Comparison of ENCODE assay signal across 1 cellular context in the genomic region with DNA sequence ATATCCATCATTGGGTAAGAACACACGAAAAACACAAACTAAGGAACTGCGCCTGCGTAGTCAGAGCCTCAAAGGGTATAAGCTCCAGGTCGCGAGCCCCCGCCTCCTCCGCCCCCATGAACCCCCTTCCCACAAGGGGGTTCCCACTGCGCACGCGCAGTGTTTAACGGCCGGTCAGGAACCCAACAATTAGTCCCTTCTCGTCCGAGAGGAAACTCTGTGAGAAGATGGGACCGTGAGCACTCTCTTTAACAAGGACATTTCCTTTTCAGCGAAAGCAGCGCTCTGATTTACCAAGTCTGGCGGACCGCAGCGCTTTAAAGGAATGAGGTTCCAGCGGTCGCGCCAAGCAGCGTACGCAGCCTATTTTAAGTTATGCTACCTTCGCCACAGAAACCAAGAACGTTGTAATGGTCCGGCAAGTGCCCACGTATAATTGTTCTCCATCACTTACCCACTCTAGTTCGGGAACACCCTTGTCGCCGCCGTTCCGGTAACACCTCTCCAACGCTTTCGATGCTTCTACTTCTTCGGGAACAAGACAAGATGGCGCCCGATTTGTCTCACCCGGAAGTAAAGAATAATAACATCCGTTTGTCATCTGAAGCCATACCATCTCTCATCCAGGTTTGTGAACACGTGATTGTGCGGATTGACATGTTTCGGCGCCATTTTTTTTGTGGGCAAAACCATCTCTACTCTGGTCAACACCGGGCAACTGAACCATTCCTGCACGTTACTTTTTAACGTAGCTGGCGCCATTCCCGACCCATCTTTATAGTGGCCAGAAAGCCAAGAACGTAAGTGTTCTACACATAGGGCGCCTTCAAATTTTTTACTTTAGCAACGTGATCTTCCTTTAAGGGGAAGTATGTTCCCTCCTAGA.
TF ChIP-seq lines count a peak whose summit lies in the region.

A gene with protein sequence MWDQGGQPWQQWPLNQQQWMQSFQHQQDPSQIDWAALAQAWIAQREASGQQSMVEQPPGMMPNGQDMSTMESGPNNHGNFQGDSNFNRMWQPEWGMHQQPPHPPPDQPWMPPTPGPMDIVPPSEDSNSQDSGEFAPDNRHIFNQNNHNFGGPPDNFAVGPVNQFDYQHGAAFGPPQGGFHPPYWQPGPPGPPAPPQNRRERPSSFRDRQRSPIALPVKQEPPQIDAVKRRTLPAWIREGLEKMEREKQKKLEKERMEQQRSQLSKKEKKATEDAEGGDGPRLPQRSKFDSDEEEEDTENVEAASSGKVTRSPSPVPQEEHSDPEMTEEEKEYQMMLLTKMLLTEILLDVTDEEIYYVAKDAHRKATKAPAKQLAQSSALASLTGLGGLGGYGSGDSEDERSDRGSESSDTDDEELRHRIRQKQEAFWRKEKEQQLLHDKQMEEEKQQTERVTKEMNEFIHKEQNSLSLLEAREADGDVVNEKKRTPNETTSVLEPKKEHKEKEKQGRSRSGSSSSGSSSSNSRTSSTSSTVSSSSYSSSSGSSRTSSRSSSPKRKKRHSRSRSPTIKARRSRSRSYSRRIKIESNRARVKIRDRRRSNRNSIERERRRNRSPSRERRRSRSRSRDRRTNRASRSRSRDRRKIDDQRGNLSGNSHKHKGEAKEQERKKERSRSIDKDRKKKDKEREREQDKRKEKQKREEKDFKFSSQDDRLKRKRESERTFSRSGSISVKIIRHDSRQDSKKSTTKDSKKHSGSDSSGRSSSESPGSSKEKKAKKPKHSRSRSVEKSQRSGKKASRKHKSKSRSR (minus strand): TSS at position 548 of the 886 bp plus-strand sequence. CDS start 10,649 bp downstream, outside the sequence.

TF ChIP-seq in K562, 482 proteins besides CTCF, POLR2A, EP300 and RAD21 (continued from another document and continues in another):
- TF ChIP-seq SRSF7 (optimal IDR thresholded peaks at IDR 0.05; ENCODE audit: low read depth, low read length) (no peak), TAF1 (IDR thresholded peaks at IDR 0.05; ENCODE audit: control insufficient read depth, extremely low read depth, insufficient read depth, low read length, severe bottlenecking) (peak; percentile 84), ZNF77 (CRISPR knock-in tag; IDR thresholded peaks at IDR 0.05) (no peak), ZNF561 (CRISPR knock-in tag; conservative IDR thresholded peaks at IDR 0.05) (no peak), PTTG1 (tag; IDR thresholded peaks at IDR 0.05; ENCODE audit: low read depth) (no peak), TAF15 (IDR thresholded peaks at IDR 0.05; ENCODE audit: low read depth, low read length) (no peak), PTBP1 (IDR thresholded peaks at IDR 0.05; ENCODE audit: low read depth, low read length) (no peak), SREBF1 (IDR thresholded peaks at IDR 0.05; ENCODE audit: borderline replicate concordance, low read depth, low read length) (no peak), FOXJ2 (tag; IDR thresholded peaks at IDR 0.05) (peak; percentile 65; the same call in 1 of the 2 replicates), DACH1 (IDR thresholded peaks at IDR 0.05; ENCODE audit: partially characterized antibody) (no peak), BRD4 (IDR thresholded peaks at IDR 0.05) (no peak), ETV5 (CRISPR knock-in tag; IDR thresholded peaks at IDR 0.05; ENCODE audit: low read depth) (peak; percentile 52), TAF9B (IDR thresholded peaks at IDR 0.05; ENCODE audit: partially characterized antibody) (peak; percentile 67), ZNF785 (CRISPR knock-in tag; IDR thresholded peaks at IDR 0.05) (no peak), ZNF830 (CRISPR knock-in tag; IDR thresholded peaks at IDR 0.05) (no peak), DNMT1 (IDR thresholded peaks at IDR 0.05) (no peak), ZNF695 (CRISPR knock-in tag; IDR thresholded peaks at IDR 0.05) (no peak), RBFOX2 (IDR thresholded peaks at IDR 0.05; ENCODE audit: low read depth, low read length) (peak; percentile 77), NEUROD1 (IDR thresholded peaks at IDR 0.05; ENCODE audit: borderline replicate concordance, low read depth, low read length, partially characterized antibody) (peak; percentile 23), TCF7L2 (IDR thresholded peaks at IDR 0.05; ENCODE audit: low read depth, low read length) (no peak), KAT7 (CRISPR knock-in tag; IDR thresholded peaks at IDR 0.05; ENCODE audit: borderline replicate concordance) (no peak), IRF2 (CRISPR knock-in tag; IDR thresholded peaks at IDR 0.05) (no peak), NR1H2 (CRISPR knock-in tag; IDR thresholded peaks at IDR 0.05) (0 out of 2 replicates have a peak, but pooled peaks have one; percentile 89)
- TF ChIP-seq, protein P1, sequence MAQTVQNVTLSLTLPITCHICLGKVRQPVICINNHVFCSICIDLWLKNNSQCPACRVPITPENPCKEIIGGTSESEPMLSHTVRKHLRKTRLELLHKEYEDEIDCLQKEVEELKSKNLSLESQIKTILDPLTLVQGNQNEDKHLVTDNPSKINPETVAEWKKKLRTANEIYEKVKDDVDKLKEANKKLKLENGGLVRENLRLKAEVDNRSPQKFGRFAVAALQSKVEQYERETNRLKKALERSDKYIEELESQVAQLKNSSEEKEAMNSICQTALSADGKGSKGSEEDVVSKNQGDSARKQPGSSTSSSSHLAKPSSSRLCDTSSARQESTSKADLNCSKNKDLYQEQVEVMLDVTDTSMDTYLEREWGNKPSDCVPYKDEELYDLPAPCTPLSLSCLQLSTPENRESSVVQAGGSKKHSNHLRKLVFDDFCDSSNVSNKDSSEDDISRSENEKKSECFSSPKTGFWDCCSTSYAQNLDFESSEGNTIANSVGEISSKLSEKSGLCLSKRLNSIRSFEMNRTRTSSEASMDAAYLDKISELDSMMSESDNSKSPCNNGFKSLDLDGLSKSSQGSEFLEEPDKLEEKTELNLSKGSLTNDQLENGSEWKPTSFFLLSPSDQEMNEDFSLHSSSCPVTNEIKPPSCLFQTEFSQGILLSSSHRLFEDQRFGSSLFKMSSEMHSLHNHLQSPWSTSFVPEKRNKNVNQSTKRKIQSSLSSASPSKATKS (CRISPR knock-in tag; IDR thresholded peaks at IDR 0.05), result no peak
- TF ChIP-seq, protein P2, sequence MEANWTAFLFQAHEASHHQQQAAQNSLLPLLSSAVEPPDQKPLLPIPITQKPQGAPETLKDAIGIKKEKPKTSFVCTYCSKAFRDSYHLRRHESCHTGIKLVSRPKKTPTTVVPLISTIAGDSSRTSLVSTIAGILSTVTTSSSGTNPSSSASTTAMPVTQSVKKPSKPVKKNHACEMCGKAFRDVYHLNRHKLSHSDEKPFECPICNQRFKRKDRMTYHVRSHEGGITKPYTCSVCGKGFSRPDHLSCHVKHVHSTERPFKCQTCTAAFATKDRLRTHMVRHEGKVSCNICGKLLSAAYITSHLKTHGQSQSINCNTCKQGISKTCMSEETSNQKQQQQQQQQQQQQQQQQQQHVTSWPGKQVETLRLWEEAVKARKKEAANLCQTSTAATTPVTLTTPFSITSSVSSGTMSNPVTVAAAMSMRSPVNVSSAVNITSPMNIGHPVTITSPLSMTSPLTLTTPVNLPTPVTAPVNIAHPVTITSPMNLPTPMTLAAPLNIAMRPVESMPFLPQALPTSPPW (CRISPR knock-in tag; IDR thresholded peaks at IDR 0.05), result peak; percentile 94
- TF ChIP-seq, protein P3, sequence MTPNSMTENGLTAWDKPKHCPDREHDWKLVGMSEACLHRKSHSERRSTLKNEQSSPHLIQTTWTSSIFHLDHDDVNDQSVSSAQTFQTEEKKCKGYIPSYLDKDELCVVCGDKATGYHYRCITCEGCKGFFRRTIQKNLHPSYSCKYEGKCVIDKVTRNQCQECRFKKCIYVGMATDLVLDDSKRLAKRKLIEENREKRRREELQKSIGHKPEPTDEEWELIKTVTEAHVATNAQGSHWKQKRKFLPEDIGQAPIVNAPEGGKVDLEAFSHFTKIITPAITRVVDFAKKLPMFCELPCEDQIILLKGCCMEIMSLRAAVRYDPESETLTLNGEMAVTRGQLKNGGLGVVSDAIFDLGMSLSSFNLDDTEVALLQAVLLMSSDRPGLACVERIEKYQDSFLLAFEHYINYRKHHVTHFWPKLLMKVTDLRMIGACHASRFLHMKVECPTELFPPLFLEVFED (CRISPR knock-in tag; conservative IDR thresholded peaks at IDR 0.05), result no peak
- TF ChIP-seq, protein P4, sequence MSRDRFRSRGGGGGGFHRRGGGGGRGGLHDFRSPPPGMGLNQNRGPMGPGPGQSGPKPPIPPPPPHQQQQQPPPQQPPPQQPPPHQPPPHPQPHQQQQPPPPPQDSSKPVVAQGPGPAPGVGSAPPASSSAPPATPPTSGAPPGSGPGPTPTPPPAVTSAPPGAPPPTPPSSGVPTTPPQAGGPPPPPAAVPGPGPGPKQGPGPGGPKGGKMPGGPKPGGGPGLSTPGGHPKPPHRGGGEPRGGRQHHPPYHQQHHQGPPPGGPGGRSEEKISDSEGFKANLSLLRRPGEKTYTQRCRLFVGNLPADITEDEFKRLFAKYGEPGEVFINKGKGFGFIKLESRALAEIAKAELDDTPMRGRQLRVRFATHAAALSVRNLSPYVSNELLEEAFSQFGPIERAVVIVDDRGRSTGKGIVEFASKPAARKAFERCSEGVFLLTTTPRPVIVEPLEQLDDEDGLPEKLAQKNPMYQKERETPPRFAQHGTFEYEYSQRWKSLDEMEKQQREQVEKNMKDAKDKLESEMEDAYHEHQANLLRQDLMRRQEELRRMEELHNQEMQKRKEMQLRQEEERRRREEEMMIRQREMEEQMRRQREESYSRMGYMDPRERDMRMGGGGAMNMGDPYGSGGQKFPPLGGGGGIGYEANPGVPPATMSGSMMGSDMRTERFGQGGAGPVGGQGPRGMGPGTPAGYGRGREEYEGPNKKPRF (IDR thresholded peaks at IDR 0.05; ENCODE audit: low read depth, low read length), result no peak
- TF ChIP-seq, protein P5, sequence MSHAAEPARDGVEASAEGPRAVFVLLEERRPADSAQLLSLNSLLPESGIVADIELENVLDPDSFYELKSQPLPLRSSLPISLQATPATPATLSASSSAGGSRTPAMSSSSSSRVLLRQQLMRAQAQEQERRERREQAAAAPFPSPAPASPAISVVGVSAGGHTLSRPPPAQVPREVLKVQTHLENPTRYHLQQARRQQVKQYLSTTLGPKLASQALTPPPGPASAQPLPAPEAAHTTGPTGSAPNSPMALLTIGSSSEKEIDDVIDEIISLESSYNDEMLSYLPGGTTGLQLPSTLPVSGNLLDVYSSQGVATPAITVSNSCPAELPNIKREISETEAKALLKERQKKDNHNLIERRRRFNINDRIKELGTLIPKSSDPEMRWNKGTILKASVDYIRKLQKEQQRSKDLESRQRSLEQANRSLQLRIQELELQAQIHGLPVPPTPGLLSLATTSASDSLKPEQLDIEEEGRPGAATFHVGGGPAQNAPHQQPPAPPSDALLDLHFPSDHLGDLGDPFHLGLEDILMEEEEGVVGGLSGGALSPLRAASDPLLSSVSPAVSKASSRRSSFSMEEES (CRISPR knock-in tag; IDR thresholded peaks at IDR 0.05), result peak; percentile 88
- TF ChIP-seq, protein P6, sequence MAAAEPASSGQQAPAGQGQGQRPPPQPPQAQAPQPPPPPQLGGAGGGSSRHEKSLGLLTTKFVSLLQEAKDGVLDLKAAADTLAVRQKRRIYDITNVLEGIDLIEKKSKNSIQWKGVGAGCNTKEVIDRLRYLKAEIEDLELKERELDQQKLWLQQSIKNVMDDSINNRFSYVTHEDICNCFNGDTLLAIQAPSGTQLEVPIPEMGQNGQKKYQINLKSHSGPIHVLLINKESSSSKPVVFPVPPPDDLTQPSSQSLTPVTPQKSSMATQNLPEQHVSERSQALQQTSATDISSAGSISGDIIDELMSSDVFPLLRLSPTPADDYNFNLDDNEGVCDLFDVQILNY (CRISPR knock-in tag; IDR thresholded peaks at IDR 0.05), result no peak
- TF ChIP-seq, protein P7, sequence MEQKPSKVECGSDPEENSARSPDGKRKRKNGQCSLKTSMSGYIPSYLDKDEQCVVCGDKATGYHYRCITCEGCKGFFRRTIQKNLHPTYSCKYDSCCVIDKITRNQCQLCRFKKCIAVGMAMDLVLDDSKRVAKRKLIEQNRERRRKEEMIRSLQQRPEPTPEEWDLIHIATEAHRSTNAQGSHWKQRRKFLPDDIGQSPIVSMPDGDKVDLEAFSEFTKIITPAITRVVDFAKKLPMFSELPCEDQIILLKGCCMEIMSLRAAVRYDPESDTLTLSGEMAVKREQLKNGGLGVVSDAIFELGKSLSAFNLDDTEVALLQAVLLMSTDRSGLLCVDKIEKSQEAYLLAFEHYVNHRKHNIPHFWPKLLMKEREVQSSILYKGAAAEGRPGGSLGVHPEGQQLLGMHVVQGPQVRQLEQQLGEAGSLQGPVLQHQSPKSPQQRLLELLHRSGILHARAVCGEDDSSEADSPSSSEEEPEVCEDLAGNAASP (IDR thresholded peaks at IDR 0.05), result no peak
- TF ChIP-seq, protein P8, sequence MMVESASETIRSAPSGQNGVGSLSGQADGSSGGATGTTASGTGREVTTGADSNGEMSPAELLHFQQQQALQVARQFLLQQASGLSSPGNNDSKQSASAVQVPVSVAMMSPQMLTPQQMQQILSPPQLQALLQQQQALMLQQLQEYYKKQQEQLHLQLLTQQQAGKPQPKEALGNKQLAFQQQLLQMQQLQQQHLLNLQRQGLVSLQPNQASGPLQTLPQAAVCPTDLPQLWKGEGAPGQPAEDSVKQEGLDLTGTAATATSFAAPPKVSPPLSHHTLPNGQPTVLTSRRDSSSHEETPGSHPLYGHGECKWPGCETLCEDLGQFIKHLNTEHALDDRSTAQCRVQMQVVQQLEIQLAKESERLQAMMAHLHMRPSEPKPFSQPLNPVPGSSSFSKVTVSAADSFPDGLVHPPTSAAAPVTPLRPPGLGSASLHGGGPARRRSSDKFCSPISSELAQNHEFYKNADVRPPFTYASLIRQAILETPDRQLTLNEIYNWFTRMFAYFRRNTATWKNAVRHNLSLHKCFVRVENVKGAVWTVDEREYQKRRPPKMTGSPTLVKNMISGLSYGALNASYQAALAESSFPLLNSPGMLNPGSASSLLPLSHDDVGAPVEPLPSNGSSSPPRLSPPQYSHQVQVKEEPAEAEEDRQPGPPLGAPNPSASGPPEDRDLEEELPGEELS (CRISPR knock-in tag; IDR thresholded peaks at IDR 0.05; ENCODE audit: borderline replicate concordance), result 0 out of 2 replicates have a peak, but pooled peaks have one; percentile 18
- TF ChIP-seq, protein P9, sequence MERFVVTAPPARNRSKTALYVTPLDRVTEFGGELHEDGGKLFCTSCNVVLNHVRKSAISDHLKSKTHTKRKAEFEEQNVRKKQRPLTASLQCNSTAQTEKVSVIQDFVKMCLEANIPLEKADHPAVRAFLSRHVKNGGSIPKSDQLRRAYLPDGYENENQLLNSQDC (CRISPR knock-in tag; IDR thresholded peaks at IDR 0.05), result no peak
